Comparison of ENCODE assay signal across 1 cellular context in the genomic region with DNA sequence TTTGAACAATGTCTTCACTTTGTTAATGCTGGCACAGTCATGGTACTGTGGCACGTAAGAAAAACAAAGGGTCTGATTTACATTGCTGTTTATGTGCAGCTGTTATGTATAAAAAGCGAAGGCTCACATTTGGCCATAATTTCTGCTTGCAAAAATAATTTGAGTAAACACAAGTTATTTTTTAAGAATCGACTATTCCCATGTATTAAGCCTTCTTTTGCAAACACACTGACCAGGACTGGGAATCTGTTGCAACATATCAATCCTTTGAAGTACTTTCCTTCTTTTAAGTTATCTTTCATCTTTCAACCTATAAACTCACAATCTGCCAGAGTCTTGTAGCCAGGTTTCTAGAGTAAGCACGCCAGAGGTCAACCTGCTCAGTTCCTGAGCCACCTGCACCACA.
TF ChIP-seq lines count a peak whose summit lies in the region.

No MANE protein-coding gene starts in this region.

TF ChIP-seq in HepG2, 621 proteins besides CTCF, POLR2A, EP300 and RAD21 (continued from another document and continues in another):
- TF ChIP-seq, protein P1, sequence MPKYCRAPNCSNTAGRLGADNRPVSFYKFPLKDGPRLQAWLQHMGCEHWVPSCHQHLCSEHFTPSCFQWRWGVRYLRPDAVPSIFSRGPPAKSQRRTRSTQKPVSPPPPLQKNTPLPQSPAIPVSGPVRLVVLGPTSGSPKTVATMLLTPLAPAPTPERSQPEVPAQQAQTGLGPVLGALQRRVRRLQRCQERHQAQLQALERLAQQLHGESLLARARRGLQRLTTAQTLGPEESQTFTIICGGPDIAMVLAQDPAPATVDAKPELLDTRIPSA (CRISPR knock-in tag; IDR thresholded peaks at IDR 0.05; ENCODE audit: borderline replicate concordance) = no peak
- TF ChIP-seq, protein P2, sequence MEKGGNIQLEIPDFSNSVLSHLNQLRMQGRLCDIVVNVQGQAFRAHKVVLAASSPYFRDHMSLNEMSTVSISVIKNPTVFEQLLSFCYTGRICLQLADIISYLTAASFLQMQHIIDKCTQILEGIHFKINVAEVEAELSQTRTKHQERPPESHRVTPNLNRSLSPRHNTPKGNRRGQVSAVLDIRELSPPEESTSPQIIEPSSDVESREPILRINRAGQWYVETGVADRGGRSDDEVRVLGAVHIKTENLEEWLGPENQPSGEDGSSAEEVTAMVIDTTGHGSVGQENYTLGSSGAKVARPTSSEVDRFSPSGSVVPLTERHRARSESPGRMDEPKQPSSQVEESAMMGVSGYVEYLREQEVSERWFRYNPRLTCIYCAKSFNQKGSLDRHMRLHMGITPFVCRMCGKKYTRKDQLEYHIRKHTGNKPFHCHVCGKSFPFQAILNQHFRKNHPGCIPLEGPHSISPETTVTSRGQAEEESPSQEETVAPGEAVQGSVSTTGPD (CRISPR knock-in tag; IDR thresholded peaks at IDR 0.05) = no peak
- TF ChIP-seq ZNF264 (CRISPR knock-in tag; IDR thresholded peaks at IDR 0.05) = 0 out of 2 replicates have a peak, but pooled peaks have one; percentile 55
- TF ChIP-seq, protein P3, sequence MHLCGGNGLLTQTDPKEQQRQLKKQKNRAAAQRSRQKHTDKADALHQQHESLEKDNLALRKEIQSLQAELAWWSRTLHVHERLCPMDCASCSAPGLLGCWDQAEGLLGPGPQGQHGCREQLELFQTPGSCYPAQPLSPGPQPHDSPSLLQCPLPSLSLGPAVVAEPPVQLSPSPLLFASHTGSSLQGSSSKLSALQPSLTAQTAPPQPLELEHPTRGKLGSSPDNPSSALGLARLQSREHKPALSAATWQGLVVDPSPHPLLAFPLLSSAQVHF (CRISPR knock-in tag; IDR thresholded peaks at IDR 0.05) = no peak
- TF ChIP-seq FOXA3 (CRISPR knock-in tag; IDR thresholded peaks at IDR 0.05) = peak; percentile 90
- TF ChIP-seq POGZ (CRISPR knock-in tag; IDR thresholded peaks at IDR 0.05) = peak; percentile 74
- TF ChIP-seq, protein P4, sequence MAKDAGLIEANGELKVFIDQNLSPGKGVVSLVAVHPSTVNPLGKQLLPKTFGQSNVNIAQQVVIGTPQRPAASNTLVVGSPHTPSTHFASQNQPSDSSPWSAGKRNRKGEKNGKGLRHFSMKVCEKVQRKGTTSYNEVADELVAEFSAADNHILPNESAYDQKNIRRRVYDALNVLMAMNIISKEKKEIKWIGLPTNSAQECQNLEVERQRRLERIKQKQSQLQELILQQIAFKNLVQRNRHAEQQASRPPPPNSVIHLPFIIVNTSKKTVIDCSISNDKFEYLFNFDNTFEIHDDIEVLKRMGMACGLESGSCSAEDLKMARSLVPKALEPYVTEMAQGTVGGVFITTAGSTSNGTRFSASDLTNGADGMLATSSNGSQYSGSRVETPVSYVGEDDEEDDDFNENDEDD (CRISPR knock-in tag; IDR thresholded peaks at IDR 0.05; ENCODE audit: borderline replicate concordance) = no peak
- TF ChIP-seq FOXP1 (IDR thresholded peaks at IDR 0.05) = no peak
- peak; percentile 90 for TF ChIP-seq FOXP1 (CRISPR knock-in tag; IDR thresholded peaks at IDR 0.05)
- 0 out of 2 replicates have a peak, but pooled peaks have one; percentile 22 for TF ChIP-seq RFXAP (CRISPR knock-in tag; IDR thresholded peaks at IDR 0.05; ENCODE audit: borderline replicate concordance)
- peak; percentile 72 for TF ChIP-seq FOSL2 (CRISPR knock-in tag; IDR thresholded peaks at IDR 0.05)
- TF ChIP-seq, protein P5, sequence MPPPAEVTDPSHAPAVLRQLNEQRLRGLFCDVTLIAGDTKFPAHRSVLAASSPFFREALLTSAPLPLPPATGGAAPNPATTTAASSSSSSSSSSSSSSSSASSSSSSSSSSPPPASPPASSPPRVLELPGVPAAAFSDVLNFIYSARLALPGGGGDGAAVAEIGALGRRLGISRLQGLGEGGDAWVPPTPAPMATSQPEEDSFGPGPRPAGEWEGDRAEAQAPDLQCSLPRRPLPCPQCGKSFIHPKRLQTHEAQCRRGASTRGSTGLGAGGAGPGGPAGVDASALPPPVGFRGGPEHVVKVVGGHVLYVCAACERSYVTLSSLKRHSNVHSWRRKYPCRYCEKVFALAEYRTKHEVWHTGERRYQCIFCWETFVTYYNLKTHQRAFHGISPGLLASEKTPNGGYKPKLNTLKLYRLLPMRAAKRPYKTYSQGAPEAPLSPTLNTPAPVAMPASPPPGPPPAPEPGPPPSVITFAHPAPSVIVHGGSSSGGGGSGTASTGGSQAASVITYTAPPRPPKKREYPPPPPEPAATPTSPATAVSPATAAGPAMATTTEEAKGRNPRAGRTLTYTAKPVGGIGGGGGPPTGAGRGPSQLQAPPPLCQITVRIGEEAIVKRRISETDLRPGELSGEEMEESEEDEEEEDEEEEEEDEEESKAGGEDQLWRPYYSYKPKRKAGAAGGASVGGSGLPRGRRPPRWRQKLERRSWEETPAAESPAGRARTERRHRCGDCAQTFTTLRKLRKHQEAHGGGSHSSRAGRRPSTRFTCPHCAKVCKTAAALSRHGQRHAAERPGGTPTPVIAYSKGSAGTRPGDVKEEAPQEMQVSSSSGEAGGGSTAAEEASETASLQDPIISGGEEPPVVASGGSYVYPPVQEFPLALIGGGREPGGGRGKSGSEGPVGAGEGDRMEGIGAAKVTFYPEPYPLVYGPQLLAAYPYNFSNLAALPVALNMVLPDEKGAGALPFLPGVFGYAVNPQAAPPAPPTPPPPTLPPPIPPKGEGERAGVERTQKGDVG (CRISPR knock-in tag; IDR thresholded peaks at IDR 0.05; ENCODE audit: borderline replicate concordance) = no peak
- TF ChIP-seq, protein P6, sequence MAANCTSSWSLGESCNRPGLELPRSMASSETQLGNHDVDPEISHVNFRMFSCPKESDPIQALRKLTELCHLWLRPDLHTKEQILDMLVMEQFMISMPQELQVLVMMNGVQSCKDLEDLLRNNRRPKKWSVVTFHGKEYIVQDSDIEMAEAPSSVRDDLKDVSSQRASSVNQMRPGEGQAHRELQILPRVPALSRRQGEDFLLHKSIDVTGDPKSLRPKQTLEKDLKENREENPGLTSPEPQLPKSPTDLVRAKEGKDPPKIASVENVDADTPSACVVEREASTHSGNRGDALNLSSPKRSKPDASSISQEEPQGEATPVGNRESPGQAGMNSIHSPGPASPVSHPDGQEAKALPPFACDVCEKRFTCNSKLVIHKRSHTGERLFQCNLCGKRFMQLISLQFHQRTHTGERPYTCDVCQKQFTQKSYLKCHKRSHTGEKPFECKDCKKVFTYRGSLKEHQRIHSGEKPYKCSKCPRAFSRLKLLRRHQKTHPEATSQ (CRISPR knock-in tag; IDR thresholded peaks at IDR 0.05; ENCODE audit: borderline replicate concordance) = no peak
- TF ChIP-seq HMG20A (CRISPR knock-in tag; IDR thresholded peaks at IDR 0.05; ENCODE audit: borderline replicate concordance) = peak; percentile 97
- TF ChIP-seq, protein P7, sequence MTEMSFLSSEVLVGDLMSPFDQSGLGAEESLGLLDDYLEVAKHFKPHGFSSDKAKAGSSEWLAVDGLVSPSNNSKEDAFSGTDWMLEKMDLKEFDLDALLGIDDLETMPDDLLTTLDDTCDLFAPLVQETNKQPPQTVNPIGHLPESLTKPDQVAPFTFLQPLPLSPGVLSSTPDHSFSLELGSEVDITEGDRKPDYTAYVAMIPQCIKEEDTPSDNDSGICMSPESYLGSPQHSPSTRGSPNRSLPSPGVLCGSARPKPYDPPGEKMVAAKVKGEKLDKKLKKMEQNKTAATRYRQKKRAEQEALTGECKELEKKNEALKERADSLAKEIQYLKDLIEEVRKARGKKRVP (CRISPR knock-in tag; IDR thresholded peaks at IDR 0.05) = peak in 1 of 2 experiments; percentile 75; a peak in 2 of 4 replicates
- no peak for TF ChIP-seq ZNF17 (CRISPR knock-in tag; IDR thresholded peaks at IDR 0.05)
- TF ChIP-seq ELF1 (CRISPR knock-in tag; IDR thresholded peaks at IDR 0.05) = no peak
- 0 out of 2 replicates have a peak, but pooled peaks have one; percentile 29 for TF ChIP-seq ZNF878 (CRISPR knock-in tag; IDR thresholded peaks at IDR 0.05)
- TF ChIP-seq MBD4 (IDR thresholded peaks at IDR 0.05; ENCODE audit: borderline replicate concordance, low read length) = peak; percentile 91; the same call in 1 of the 2 replicates
- TF ChIP-seq ZNF207 (IDR thresholded peaks at IDR 0.05; ENCODE audit: borderline replicate concordance) = no peak
- TF ChIP-seq MED1 (CRISPR knock-in tag; IDR thresholded peaks at IDR 0.05) = peak; percentile 98
- no peak for TF ChIP-seq ZMYM2 (CRISPR knock-in tag; IDR thresholded peaks at IDR 0.05)
- TF ChIP-seq, protein P8, sequence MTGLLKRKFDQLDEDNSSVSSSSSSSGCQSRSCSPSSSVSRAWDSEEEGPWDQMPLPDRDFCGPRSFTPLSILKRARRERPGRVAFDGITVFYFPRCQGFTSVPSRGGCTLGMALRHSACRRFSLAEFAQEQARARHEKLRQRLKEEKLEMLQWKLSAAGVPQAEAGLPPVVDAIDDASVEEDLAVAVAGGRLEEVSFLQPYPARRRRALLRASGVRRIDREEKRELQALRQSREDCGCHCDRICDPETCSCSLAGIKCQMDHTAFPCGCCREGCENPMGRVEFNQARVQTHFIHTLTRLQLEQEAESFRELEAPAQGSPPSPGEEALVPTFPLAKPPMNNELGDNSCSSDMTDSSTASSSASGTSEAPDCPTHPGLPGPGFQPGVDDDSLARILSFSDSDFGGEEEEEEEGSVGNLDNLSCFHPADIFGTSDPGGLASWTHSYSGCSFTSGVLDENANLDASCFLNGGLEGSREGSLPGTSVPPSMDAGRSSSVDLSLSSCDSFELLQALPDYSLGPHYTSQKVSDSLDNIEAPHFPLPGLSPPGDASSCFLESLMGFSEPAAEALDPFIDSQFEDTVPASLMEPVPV (CRISPR knock-in tag; IDR thresholded peaks at IDR 0.05) = no peak
- peak; percentile 19; the same call in 1 of the 2 replicates for TF ChIP-seq SP5 (CRISPR knock-in tag; IDR thresholded peaks at IDR 0.05; ENCODE audit: borderline replicate concordance, low read depth)
- TF ChIP-seq KDM4B (CRISPR knock-in tag; IDR thresholded peaks at IDR 0.05) = 0 out of 2 replicates have a peak, but pooled peaks have one; percentile 40
- TF ChIP-seq SMAD3 (CRISPR knock-in tag; IDR thresholded peaks at IDR 0.05) = peak; percentile 85
- TF ChIP-seq, protein P9, sequence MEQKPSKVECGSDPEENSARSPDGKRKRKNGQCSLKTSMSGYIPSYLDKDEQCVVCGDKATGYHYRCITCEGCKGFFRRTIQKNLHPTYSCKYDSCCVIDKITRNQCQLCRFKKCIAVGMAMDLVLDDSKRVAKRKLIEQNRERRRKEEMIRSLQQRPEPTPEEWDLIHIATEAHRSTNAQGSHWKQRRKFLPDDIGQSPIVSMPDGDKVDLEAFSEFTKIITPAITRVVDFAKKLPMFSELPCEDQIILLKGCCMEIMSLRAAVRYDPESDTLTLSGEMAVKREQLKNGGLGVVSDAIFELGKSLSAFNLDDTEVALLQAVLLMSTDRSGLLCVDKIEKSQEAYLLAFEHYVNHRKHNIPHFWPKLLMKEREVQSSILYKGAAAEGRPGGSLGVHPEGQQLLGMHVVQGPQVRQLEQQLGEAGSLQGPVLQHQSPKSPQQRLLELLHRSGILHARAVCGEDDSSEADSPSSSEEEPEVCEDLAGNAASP (CRISPR knock-in tag; IDR thresholded peaks at IDR 0.05; ENCODE audit: borderline replicate concordance) = peak; percentile 67
- TF ChIP-seq, protein P10, sequence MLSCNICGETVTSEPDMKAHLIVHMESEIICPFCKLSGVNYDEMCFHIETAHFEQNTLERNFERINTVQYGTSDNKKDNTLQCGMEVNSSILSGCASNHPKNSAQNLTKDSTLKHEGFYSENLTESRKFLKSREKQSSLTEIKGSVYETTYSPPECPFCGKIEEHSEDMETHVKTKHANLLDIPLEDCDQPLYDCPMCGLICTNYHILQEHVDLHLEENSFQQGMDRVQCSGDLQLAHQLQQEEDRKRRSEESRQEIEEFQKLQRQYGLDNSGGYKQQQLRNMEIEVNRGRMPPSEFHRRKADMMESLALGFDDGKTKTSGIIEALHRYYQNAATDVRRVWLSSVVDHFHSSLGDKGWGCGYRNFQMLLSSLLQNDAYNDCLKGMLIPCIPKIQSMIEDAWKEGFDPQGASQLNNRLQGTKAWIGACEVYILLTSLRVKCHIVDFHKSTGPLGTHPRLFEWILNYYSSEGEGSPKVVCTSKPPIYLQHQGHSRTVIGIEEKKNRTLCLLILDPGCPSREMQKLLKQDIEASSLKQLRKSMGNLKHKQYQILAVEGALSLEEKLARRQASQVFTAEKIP (CRISPR knock-in tag; IDR thresholded peaks at IDR 0.05; ENCODE audit: borderline replicate concordance) = no peak
- peak; percentile 50; the same call in 1 of the 2 replicates for TF ChIP-seq YEATS4 (CRISPR knock-in tag; IDR thresholded peaks at IDR 0.05; ENCODE audit: borderline replicate concordance)
- TF ChIP-seq SIX4 (CRISPR knock-in tag; IDR thresholded peaks at IDR 0.05) = peak; percentile 73; the same call in 1 of the 2 replicates
- peak; percentile 22; the same call in 1 of the 2 replicates for TF ChIP-seq CBFB (CRISPR knock-in tag; IDR thresholded peaks at IDR 0.05)
- no peak for TF ChIP-seq ZNF883 (CRISPR knock-in tag; IDR thresholded peaks at IDR 0.05; ENCODE audit: not compliant biosample characterization)
- TF ChIP-seq, protein P11, sequence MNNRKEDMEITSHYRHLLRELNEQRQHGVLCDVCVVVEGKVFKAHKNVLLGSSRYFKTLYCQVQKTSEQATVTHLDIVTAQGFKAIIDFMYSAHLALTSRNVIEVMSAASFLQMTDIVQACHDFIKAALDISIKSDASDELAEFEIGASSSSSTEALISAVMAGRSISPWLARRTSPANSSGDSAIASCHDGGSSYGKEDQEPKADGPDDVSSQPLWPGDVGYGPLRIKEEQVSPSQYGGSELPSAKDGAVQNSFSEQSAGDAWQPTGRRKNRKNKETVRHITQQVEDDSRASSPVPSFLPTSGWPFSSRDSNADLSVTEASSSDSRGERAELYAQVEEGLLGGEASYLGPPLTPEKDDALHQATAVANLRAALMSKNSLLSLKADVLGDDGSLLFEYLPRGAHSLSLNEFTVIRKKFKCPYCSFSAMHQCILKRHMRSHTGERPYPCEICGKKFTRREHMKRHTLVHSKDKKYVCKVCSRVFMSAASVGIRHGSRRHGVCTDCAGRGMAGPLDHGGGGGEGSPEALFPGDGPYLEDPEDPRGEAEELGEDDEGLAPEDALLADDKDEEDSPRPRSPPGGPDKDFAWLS (CRISPR knock-in tag; IDR thresholded peaks at IDR 0.05; ENCODE audit: borderline replicate concordance) = no peak
- TF ChIP-seq, protein P12, sequence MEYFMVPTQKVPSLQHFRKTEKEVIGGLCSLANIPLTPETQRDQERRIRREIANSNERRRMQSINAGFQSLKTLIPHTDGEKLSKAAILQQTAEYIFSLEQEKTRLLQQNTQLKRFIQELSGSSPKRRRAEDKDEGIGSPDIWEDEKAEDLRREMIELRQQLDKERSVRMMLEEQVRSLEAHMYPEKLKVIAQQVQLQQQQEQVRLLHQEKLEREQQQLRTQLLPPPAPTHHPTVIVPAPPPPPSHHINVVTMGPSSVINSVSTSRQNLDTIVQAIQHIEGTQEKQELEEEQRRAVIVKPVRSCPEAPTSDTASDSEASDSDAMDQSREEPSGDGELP (IDR thresholded peaks at IDR 0.05; ENCODE audit: borderline replicate concordance, low read depth) = peak; percentile 48; the same call in 1 of the 2 replicates
- no peak for TF ChIP-seq SAFB2 (CRISPR knock-in tag; IDR thresholded peaks at IDR 0.05; ENCODE audit: borderline replicate concordance, low read depth)
- TF ChIP-seq MEF2D (CRISPR knock-in tag; IDR thresholded peaks at IDR 0.05) = no peak
- no peak for TF ChIP-seq ZNF496 (CRISPR knock-in tag; IDR thresholded peaks at IDR 0.05; ENCODE audit: insufficient replicate concordance)
- no peak for TF ChIP-seq ISX (CRISPR knock-in tag; conservative IDR thresholded peaks at IDR 0.05)
- TF ChIP-seq ZKSCAN5 (CRISPR knock-in tag; IDR thresholded peaks at IDR 0.05) = no peak
